Comparison of ENCODE assay signal across 1 cellular context in the genomic region with DNA sequence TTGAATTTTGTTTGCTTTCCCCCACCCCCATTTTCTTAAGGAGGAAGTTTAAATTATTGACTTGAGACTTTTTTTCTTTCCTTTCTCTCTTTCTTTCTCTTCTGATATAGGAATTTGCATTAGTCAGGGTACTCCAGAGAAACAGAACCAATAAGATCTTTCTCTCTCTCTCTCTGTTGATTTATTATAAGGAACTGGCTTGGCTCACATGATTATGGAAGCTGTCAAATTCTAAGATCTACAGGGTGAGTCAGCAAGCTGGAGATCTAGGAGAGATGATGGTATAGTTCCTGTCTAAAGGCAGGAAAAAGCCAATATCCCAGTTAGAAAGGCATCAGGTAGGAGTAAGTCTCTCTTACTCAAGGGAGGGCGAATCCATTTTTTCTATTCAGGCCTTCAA.
TF ChIP-seq lines count a peak whose summit lies in the region.

No MANE protein-coding gene starts in this region.

TF ChIP-seq in K562, 482 proteins besides CTCF, POLR2A, EP300 and RAD21 (continued from another document and continues in another):
- TF ChIP-seq, protein P1, sequence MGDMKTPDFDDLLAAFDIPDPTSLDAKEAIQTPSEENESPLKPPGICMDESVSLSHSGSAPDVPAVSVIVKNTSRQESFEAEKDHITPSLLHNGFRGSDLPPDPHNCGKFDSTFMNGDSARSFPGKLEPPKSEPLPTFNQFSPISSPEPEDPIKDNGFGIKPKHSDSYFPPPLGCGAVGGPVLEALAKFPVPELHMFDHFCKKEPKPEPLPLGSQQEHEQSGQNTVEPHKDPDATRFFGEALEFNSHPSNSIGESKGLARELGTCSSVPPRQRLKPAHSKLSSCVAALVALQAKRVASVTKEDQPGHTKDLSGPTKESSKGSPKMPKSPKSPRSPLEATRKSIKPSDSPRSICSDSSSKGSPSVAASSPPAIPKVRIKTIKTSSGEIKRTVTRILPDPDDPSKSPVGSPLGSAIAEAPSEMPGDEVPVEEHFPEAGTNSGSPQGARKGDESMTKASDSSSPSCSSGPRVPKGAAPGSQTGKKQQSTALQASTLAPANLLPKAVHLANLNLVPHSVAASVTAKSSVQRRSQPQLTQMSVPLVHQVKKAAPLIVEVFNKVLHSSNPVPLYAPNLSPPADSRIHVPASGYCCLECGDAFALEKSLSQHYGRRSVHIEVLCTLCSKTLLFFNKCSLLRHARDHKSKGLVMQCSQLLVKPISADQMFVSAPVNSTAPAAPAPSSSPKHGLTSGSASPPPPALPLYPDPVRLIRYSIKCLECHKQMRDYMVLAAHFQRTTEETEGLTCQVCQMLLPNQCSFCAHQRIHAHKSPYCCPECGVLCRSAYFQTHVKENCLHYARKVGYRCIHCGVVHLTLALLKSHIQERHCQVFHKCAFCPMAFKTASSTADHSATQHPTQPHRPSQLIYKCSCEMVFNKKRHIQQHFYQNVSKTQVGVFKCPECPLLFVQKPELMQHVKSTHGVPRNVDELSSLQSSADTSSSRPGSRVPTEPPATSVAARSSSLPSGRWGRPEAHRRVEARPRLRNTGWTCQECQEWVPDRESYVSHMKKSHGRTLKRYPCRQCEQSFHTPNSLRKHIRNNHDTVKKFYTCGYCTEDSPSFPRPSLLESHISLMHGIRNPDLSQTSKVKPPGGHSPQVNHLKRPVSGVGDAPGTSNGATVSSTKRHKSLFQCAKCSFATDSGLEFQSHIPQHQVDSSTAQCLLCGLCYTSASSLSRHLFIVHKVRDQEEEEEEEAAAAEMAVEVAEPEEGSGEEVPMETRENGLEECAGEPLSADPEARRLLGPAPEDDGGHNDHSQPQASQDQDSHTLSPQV (IDR thresholded peaks at IDR 0.05) = no peak
- TF ChIP-seq PYGO2 (tag; IDR thresholded peaks at IDR 0.05) = no peak
- TF ChIP-seq TGIF2 (CRISPR knock-in tag; IDR thresholded peaks at IDR 0.05) = no peak
- peak; percentile 62; the same call in 1 of the 2 replicates for TF ChIP-seq SPI1 (IDR thresholded peaks at IDR 0.05; ENCODE audit: borderline replicate concordance, low read depth, low read length)
- no peak for TF ChIP-seq ZNF134 (CRISPR knock-in tag; conservative IDR thresholded peaks at IDR 0.05)
- TF ChIP-seq SIRT6 (IDR thresholded peaks at IDR 0.05; ENCODE audit: low read depth, low read length) = no peak
- TF ChIP-seq MEIS2 (IDR thresholded peaks at IDR 0.05; ENCODE audit: partially characterized antibody) = peak; percentile 97
- TF ChIP-seq MIER1 (IDR thresholded peaks at IDR 0.05; ENCODE audit: low read depth) = no peak
- TF ChIP-seq, protein P2, sequence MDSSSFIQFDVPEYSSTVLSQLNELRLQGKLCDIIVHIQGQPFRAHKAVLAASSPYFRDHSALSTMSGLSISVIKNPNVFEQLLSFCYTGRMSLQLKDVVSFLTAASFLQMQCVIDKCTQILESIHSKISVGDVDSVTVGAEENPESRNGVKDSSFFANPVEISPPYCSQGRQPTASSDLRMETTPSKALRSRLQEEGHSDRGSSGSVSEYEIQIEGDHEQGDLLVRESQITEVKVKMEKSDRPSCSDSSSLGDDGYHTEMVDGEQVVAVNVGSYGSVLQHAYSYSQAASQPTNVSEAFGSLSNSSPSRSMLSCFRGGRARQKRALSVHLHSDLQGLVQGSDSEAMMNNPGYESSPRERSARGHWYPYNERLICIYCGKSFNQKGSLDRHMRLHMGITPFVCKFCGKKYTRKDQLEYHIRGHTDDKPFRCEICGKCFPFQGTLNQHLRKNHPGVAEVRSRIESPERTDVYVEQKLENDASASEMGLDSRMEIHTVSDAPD (CRISPR knock-in tag; IDR thresholded peaks at IDR 0.05) = no peak
- TF ChIP-seq, protein P3, sequence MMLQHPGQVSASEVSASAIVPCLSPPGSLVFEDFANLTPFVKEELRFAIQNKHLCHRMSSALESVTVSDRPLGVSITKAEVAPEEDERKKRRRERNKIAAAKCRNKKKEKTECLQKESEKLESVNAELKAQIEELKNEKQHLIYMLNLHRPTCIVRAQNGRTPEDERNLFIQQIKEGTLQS (IDR thresholded peaks at IDR 0.05) = peak; percentile 66; the same call in 1 of the 2 replicates
- TF ChIP-seq, protein P3 (CRISPR knock-in tag; conservative IDR thresholded peaks at IDR 0.05) = no peak
- TF ChIP-seq ZNF184 (CRISPR knock-in tag; IDR thresholded peaks at IDR 0.05) = no peak
- TF ChIP-seq FOXK1 (CRISPR knock-in tag; IDR thresholded peaks at IDR 0.05; ENCODE audit: borderline replicate concordance) = no peak
- peak; percentile 86 for TF ChIP-seq FOSL1 (tag; conservative IDR thresholded peaks at IDR 0.05)
- TF ChIP-seq KLF10 (CRISPR knock-in tag; IDR thresholded peaks at IDR 0.05) = no peak
- TF ChIP-seq ZNF766 (CRISPR knock-in tag; conservative IDR thresholded peaks at IDR 0.05) = peak; percentile 54
- TF ChIP-seq, protein P4, sequence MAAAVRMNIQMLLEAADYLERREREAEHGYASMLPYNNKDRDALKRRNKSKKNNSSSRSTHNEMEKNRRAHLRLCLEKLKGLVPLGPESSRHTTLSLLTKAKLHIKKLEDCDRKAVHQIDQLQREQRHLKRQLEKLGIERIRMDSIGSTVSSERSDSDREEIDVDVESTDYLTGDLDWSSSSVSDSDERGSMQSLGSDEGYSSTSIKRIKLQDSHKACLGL (CRISPR knock-in tag; IDR thresholded peaks at IDR 0.05; ENCODE audit: borderline replicate concordance, poor library complexity, severe bottlenecking) = no peak
- no peak for TF ChIP-seq ZFP1 (CRISPR knock-in tag; IDR thresholded peaks at IDR 0.05)
- TF ChIP-seq RNF2 (IDR thresholded peaks at IDR 0.05) = peak; percentile 20; the same call in 1 of the 2 replicates
- TF ChIP-seq ILK (tag; IDR thresholded peaks at IDR 0.05; ENCODE audit: borderline replicate concordance, low read depth) = no peak
- TF ChIP-seq MAFG (tag; conservative IDR thresholded peaks at IDR 0.05) = peak; percentile 86
- no peak for TF ChIP-seq U2AF2 (optimal IDR thresholded peaks at IDR 0.05; ENCODE audit: low read depth, low read length)
- TF ChIP-seq, protein P5, sequence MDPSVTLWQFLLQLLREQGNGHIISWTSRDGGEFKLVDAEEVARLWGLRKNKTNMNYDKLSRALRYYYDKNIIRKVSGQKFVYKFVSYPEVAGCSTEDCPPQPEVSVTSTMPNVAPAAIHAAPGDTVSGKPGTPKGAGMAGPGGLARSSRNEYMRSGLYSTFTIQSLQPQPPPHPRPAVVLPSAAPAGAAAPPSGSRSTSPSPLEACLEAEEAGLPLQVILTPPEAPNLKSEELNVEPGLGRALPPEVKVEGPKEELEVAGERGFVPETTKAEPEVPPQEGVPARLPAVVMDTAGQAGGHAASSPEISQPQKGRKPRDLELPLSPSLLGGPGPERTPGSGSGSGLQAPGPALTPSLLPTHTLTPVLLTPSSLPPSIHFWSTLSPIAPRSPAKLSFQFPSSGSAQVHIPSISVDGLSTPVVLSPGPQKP (CRISPR knock-in tag; IDR thresholded peaks at IDR 0.05) = no peak
- TF ChIP-seq BACH1 (tag; IDR thresholded peaks at IDR 0.05) = peak; percentile 65; the same call in 1 of the 2 replicates
- TF ChIP-seq ELF1 (tag; IDR thresholded peaks at IDR 0.05) = 0 out of 2 replicates have a peak, but pooled peaks have one; percentile 54
- TF ChIP-seq SMARCE1 (IDR thresholded peaks at IDR 0.05) = peak; percentile 66; the same call in 1 of the 2 replicates
- no peak for TF ChIP-seq CC2D1A (IDR thresholded peaks at IDR 0.05)
- TF ChIP-seq, protein P6, sequence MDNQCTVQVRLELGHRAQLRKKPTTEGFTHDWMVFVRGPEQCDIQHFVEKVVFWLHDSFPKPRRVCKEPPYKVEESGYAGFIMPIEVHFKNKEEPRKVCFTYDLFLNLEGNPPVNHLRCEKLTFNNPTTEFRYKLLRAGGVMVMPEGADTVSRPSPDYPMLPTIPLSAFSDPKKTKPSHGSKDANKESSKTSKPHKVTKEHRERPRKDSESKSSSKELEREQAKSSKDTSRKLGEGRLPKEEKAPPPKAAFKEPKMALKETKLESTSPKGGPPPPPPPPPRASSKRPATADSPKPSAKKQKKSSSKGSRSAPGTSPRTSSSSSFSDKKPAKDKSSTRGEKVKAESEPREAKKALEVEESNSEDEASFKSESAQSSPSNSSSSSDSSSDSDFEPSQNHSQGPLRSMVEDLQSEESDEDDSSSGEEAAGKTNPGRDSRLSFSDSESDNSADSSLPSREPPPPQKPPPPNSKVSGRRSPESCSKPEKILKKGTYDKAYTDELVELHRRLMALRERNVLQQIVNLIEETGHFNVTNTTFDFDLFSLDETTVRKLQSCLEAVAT (IDR thresholded peaks at IDR 0.05) = no peak
- 0 out of 2 replicates have a peak, but pooled peaks have one; percentile 10 for TF ChIP-seq ETV1 (tag; conservative IDR thresholded peaks at IDR 0.05; ENCODE audit: low read depth)
- TF ChIP-seq NFE2 (IDR thresholded peaks at IDR 0.05; ENCODE audit: low read depth) = peak; percentile 91
- no peak for TF ChIP-seq ZNF24 (IDR thresholded peaks at IDR 0.05)
- TF ChIP-seq PHB2 (IDR thresholded peaks at IDR 0.05; ENCODE audit: low read depth) = no peak
- TF ChIP-seq MTA2 (IDR thresholded peaks at IDR 0.05; ENCODE audit: low read depth) = no peak
- TF ChIP-seq TAL1 (IDR thresholded peaks at IDR 0.05) = no peak
- no peak for TF ChIP-seq TAF15 (IDR thresholded peaks at IDR 0.05; ENCODE audit: low read depth, low read length)
- TF ChIP-seq HNRNPL (IDR thresholded peaks at IDR 0.05; ENCODE audit: low read depth, low read length) = no peak
- peak; percentile 36; the same call in 1 of the 2 replicates for TF ChIP-seq JUN (IDR thresholded peaks at IDR 0.05; ENCODE audit: borderline replicate concordance, low read depth, low read length)
- TF ChIP-seq JUN (CRISPR knock-in tag; IDR thresholded peaks at IDR 0.05; ENCODE audit: borderline replicate concordance) = no peak
- TF ChIP-seq, protein P7, sequence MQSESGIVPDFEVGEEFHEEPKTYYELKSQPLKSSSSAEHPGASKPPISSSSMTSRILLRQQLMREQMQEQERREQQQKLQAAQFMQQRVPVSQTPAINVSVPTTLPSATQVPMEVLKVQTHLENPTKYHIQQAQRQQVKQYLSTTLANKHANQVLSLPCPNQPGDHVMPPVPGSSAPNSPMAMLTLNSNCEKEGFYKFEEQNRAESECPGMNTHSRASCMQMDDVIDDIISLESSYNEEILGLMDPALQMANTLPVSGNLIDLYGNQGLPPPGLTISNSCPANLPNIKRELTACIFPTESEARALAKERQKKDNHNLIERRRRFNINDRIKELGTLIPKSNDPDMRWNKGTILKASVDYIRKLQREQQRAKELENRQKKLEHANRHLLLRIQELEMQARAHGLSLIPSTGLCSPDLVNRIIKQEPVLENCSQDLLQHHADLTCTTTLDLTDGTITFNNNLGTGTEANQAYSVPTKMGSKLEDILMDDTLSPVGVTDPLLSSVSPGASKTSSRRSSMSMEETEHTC (IDR thresholded peaks at IDR 0.05) = peak; percentile 54; the same call in 1 of the 2 replicates
- no peak for TF ChIP-seq ZNF143 (CRISPR knock-in tag; IDR thresholded peaks at IDR 0.05)
- TF ChIP-seq MAZ (CRISPR knock-in tag; conservative IDR thresholded peaks at IDR 0.05 in 1 of 2, IDR thresholded peaks at IDR 0.05 in 1 of 2) = no peak
- TF ChIP-seq GTF2E2 (tag; IDR thresholded peaks at IDR 0.05) = no peak
- no peak for TF ChIP-seq POLR2AphosphoS5 (IDR thresholded peaks at IDR 0.05; ENCODE audit: control insufficient read depth, insufficient read depth, low read depth, low read length)
- TF ChIP-seq, protein P8, sequence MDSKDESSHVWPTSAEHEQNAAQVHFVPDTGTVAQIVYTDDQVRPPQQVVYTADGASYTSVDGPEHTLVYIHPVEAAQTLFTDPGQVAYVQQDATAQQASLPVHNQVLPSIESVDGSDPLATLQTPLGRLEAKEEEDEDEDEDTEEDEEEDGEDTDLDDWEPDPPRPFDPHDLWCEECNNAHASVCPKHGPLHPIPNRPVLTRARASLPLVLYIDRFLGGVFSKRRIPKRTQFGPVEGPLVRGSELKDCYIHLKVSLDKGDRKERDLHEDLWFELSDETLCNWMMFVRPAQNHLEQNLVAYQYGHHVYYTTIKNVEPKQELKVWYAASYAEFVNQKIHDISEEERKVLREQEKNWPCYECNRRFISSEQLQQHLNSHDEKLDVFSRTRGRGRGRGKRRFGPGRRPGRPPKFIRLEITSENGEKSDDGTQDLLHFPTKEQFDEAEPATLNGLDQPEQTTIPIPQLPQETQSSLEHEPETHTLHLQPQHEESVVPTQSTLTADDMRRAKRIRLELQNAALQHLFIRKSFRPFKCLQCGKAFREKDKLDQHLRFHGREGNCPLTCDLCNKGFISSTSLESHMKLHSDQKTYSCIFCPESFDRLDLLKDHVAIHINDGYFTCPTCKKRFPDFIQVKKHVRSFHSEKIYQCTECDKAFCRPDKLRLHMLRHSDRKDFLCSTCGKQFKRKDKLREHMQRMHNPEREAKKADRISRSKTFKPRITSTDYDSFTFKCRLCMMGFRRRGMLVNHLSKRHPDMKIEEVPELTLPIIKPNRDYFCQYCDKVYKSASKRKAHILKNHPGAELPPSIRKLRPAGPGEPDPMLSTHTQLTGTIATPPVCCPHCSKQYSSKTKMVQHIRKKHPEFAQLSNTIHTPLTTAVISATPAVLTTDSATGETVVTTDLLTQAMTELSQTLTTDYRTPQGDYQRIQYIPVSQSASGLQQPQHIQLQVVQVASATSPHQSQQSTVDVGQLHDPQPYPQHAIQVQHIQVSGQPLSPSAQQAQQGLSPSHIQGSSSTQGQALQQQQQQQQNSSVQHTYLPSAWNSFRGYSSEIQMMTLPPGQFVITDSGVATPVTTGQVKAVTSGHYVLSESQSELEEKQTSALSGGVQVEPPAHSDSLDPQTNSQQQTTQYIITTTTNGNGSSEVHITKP (IDR thresholded peaks at IDR 0.05; ENCODE audit: partially characterized antibody) = no peak
- TF ChIP-seq ZNF23 (CRISPR knock-in tag; IDR thresholded peaks at IDR 0.05) = no peak
- TF ChIP-seq ELF2 (CRISPR knock-in tag; IDR thresholded peaks at IDR 0.05) = peak; percentile 33; the same call in 1 of the 2 replicates
- no peak for TF ChIP-seq KLF6 (CRISPR knock-in tag; IDR thresholded peaks at IDR 0.05; ENCODE audit: borderline replicate concordance)
- TF ChIP-seq BMI1 (IDR thresholded peaks at IDR 0.05; ENCODE audit: low read length) = no peak
- TF ChIP-seq ZNF274 (IDR thresholded peaks at IDR 0.05; ENCODE audit: borderline replicate concordance, low read depth, low read length) = no peak
- no peak for TF ChIP-seq RHOXF2B (CRISPR knock-in tag; conservative IDR thresholded peaks at IDR 0.05)
- no peak for TF ChIP-seq GABPB2 (CRISPR knock-in tag; conservative IDR thresholded peaks at IDR 0.05)
- peak; percentile 67; the same call in 1 of the 2 replicates for TF ChIP-seq MAFF (IDR thresholded peaks at IDR 0.05; ENCODE audit: low read length)
- no peak for TF ChIP-seq PPARD (CRISPR knock-in tag; IDR thresholded peaks at IDR 0.05)
- no peak for TF ChIP-seq FOS (IDR thresholded peaks at IDR 0.05; ENCODE audit: extremely low read depth, insufficient read length)
- TF ChIP-seq NCOA1 (IDR thresholded peaks at IDR 0.05; ENCODE audit: low read depth) = no peak
- TF ChIP-seq FOXJ2 (tag; IDR thresholded peaks at IDR 0.05) = 0 out of 2 replicates have a peak, but pooled peaks have one; percentile 26
- TF ChIP-seq FOXA3 (CRISPR knock-in tag; conservative IDR thresholded peaks at IDR 0.05 in 1 of 2, IDR thresholded peaks at IDR 0.05 in 1 of 2) = peak in 1 of 2 experiments; percentile 54; a peak in 2 of 4 replicates
- TF ChIP-seq, protein P9, sequence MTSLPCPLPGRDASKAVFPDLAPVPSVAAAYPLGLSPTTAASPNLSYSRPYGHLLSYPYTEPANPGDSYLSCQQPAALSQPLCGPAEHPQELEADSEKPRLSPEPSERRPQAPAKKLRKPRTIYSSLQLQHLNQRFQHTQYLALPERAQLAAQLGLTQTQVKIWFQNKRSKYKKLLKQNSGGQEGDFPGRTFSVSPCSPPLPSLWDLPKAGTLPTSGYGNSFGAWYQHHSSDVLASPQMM (CRISPR knock-in tag; IDR thresholded peaks at IDR 0.05) = no peak
- no peak for TF ChIP-seq MXI1 (IDR thresholded peaks at IDR 0.05; ENCODE audit: low read depth, low read length)
